ENCODE assay signal across 21 cellular contexts in genomic region chr1:7984826-7985225, GRCh38. TPM values are rescaled to one million over a fixed set of nuclear protein-coding genes. Genes with fewer than 3 reads are reported as not detected.
"Had no signal": no experiment of that assay in that cellular context is flagged by ENCODE, and none has a peak within 500 bp of the region (broad histone marks: within the 10 kb centered on the region; RNA-seq: fewer than 3 reads in every experiment).

No MANE protein-coding gene starts in this region.

- H3K4me1 ChIP-seq: uterus had no signal

- H3K36me3 ChIP-seq: uterus had no signal

- H3K4me2 ChIP-seq: smooth muscle cell had no signal

- H3K4me3 Mint-ChIP-seq: activated CD4-positive, alpha-beta memory T cell treated with anti-CD3 and anti-CD28 coated beads, Interleukin-2, amount 10 ng/mL, durations not matched to agents 7 days and 5 days; activated naive CD4-positive, alpha-beta T cell treated with anti-CD3 and anti-CD28 coated beads, Interleukin-2, amount 50 U/mL, for 24 hours; activated T-cell treated with anti-CD3 and anti-CD28 coated beads, Interleukin-2, amount 50 U/mL, for 72 hours; naive thymus-derived CD4-positive, alpha-beta T cell; stimulated activated memory B cell treated with anti-CD40 and anti-IgM and Interleukin-4, amounts not matched to agents 10 μg/mL and 1 μg/mL and 100 μg/mL, for 72 hours; T-helper 17 cell had no signal

- H3K4me3 ChIP-seq: body of pancreas, heart left ventricle, sigmoid colon, smooth muscle cell, stomach, suprapubic skin, transverse colon, uterus had no signal

- H3K27me3 ChIP-seq: body of pancreas, heart left ventricle, sigmoid colon, stomach, suprapubic skin, transverse colon, uterus had no signal

- H3K27ac ChIP-seq: body of pancreas, heart left ventricle, sigmoid colon, stomach, suprapubic skin, transverse colon, uterus had no signal

- DNase-seq: activated CD4-positive, alpha-beta memory T cell treated with anti-CD3 and anti-CD28 coated beads, Interleukin-2, amount 10 ng/mL, durations not matched to agents 7 days and 5 days; activated CD4-positive, alpha-beta T cell treated with anti-CD3 and anti-CD28 coated beads for 48 hours; activated gamma-delta T cell; activated T-cell treated with anti-CD3 and anti-CD28 coated beads, Interleukin-2, amount 50 U/mL, for 72 hours; anterior cingulate cortex; body of pancreas; heart left ventricle; naive thymus-derived CD4-positive, alpha-beta T cell; nucleus accumbens; retina; sigmoid colon; stimulated activated CD4-positive, alpha-beta T cell treated with anti-CD3 and anti-CD28 coated beads, Interleukin-15, amount 100 ng/mL, for 24 hours; stomach; T-helper 17 cell; transverse colon; uterus had no signal

- H3K9me3 Mint-ChIP-seq: activated CD4-positive, alpha-beta memory T cell treated with anti-CD3 and anti-CD28 coated beads, Interleukin-2, amount 10 ng/mL, durations not matched to agents 7 days and 5 days; activated naive CD4-positive, alpha-beta T cell treated with anti-CD3 and anti-CD28 coated beads, Interleukin-2, amount 50 U/mL, for 24 hours; activated T-cell treated with anti-CD3 and anti-CD28 coated beads, Interleukin-2, amount 50 U/mL, for 72 hours; naive thymus-derived CD4-positive, alpha-beta T cell had no signal

- ATAC-seq: activated T-cell treated with anti-CD3 and anti-CD28 coated beads, Interleukin-2, amount 50 U/mL, for 72 hours; body of pancreas; heart left ventricle; left lobe of liver; naive thymus-derived CD4-positive, alpha-beta T cell; stimulated activated memory B cell treated with anti-CD40 and anti-IgM and Interleukin-4, amounts not matched to agents 10 μg/mL and 1 μg/mL and 100 μg/mL, for 72 hours; T-helper 17 cell had no signal

- H3K9me3 ChIP-seq: body of pancreas, heart left ventricle, sigmoid colon, stomach, suprapubic skin, transverse colon, uterus had no signal

- H3K27ac Mint-ChIP-seq: activated CD4-positive, alpha-beta memory T cell treated with anti-CD3 and anti-CD28 coated beads, Interleukin-2, amount 10 ng/mL, durations not matched to agents 7 days and 5 days; activated naive CD4-positive, alpha-beta T cell treated with anti-CD3 and anti-CD28 coated beads, Interleukin-2, amount 50 U/mL, for 24 hours; activated T-cell treated with anti-CD3 and anti-CD28 coated beads, Interleukin-2, amount 50 U/mL, for 72 hours; T-helper 17 cell had no signal

- H3K27me3 Mint-ChIP-seq: activated CD4-positive, alpha-beta memory T cell treated with anti-CD3 and anti-CD28 coated beads, Interleukin-2, amount 10 ng/mL, durations not matched to agents 7 days and 5 days; activated naive CD4-positive, alpha-beta T cell treated with anti-CD3 and anti-CD28 coated beads, Interleukin-2, amount 50 U/mL, for 24 hours; naive thymus-derived CD4-positive, alpha-beta T cell; stimulated activated memory B cell treated with anti-CD40 and anti-IgM and Interleukin-4, amounts not matched to agents 10 μg/mL and 1 μg/mL and 100 μg/mL, for 72 hours; T-helper 17 cell had no signal

RNA-seq across cellular contexts. Expression of gene TNFRSF9, which starts 44.2 kb away (rescaled TPM):
- total RNA-seq: sigmoid colon, suprapubic skin, uterus had no signal
